In the genomic region with DNA sequence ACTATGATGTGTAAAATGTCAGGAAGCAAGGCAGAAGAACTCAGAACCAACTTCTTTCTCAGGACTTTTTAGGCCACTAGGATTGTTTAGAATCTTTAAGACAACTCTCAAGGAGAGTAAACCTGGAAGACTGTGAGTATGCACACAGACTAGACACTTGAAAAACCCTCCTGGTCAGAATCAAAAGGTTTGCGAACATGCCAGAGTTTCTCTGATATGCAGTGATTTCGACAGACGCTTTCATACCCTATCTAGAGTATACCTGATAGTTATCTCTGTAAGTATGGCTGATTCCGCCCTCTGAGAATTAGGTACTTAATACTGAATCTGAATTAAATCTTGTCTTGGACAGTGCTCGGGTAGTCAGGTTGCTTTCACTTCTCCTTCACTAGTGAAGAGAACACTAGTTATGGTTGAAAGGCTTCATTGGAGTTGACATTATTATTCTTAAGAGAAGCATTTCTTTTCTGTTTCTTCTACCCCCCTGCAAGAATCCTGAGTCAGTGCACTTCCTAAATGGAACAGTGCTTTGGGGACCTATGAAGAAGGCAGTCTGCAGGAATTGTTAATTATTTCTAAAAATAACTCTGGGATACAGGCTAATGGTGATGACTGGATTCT, we compare ENCODE assay signal across 14 cellular contexts.
DNase-seq lines count a peak whose midpoint lies in the region; ATAC-seq and TF ChIP-seq lines count a peak whose summit lies in the region.
"Had no signal": no experiment of that assay in that cellular context is flagged by ENCODE, and none has a peak within 500 bp of the region (broad histone marks: within the 10 kb centered on the region; RNA-seq: fewer than 3 reads in every experiment).

No MANE protein-coding gene starts in this region.

- ATAC-seq in GM18867 (IDR thresholded peaks at IDR 0.05; ENCODE audit: unreplicated experiment) (peak; percentile 50), heart left ventricle (no peak)
- peak; percentile 56 to 67 for ATAC-seq in stimulated activated naive B cell treated with anti-CD40 and anti-IgM and Interleukin-4, amounts not matched to agents 10 μg/mL and 1 μg/mL and 100 μg/mL, for 72 hours (replicated peaks)
- ATAC-seq: activated T-cell treated with anti-CD3 and anti-CD28 coated beads, Interleukin-2, amount 50 U/mL, for 4 hours; K562 had no signal

- H3K9ac ChIP-seq in SK-N-SH: peak overlapping the region; percentile 10; the same call in 1 of the 2 replicates

- H3K79me2 ChIP-seq in SK-N-SH (ENCODE audit: insufficient read depth): no peaks in the 10 kb centered on the region

- TF ChIP-seq EP300 in SK-N-SH (IDR thresholded peaks at IDR 0.05; ENCODE audit: borderline replicate concordance in 1 of 2, low read depth in 1 of 2, low read length in 1 of 2): no peak

- H3K27me3 ChIP-seq in SK-N-SH (ENCODE audit: insufficient read depth): no peaks in the 10 kb centered on the region
- no peaks in the 10 kb centered on the region for H3K27me3 ChIP-seq in heart left ventricle
- H3K27me3 ChIP-seq: adrenal gland, right atrium auricular region had no signal

- no peak overlapping the region for H2AFZ ChIP-seq in SK-N-SH (ENCODE audit: low read depth)

- intact Hi-C loops in heart left ventricle (cut with DNase I): loop anchor here in 1 of 10 donors (10.0 kb wide), 1 partner anchor 71 kb away; no protein-coding TSS in a partner anchor

- H3K4me1 Mint-ChIP-seq in stimulated activated naive B cell treated with anti-CD40 and anti-IgM and Interleukin-4, amounts not matched to agents 10 μg/mL and 1 μg/mL and 100 μg/mL, for 72 hours: peaks cover 11 to 16% of the 10 kb centered on the region in 2 donors
- H3K4me1 Mint-ChIP-seq in endothelial cell (ENCODE audit: unreplicated experiment): peaks cover 12% of the 10 kb centered on the region

- H3K4me1 ChIP-seq in SK-N-SH (ENCODE audit: control insufficient read depth in 1 of 2, insufficient read depth in 2 of 2, low read depth in 1 of 2, low read length in 1 of 2): peaks cover 0 to 5% of the 10 kb centered on the region in 2 experiments; a peak in 1 of 4 replicates
- peaks cover 0 to 12% (median 0%) of the 10 kb centered on the region in 12 donors for H3K4me1 ChIP-seq in heart left ventricle
- H3K4me1 ChIP-seq: adrenal gland, right atrium auricular region had no signal

- H3K9me3 ChIP-seq in SK-N-SH: no peaks in the 10 kb centered on the region
- no peaks in the 10 kb centered on the region for H3K9me3 ChIP-seq in heart left ventricle
- H3K9me3 ChIP-seq: adrenal gland, right atrium auricular region had no signal

- WGBS in SK-N-SH (ENCODE audit: low lambda C conversion rate): 80% methylated on average over 5 of the region's 5 CpGs
- WGBS in heart left ventricle, 4 donors: 82 to 90% (median 88%) methylated on average over 5 of the region's 5 CpGs

- H3K36me3 Mint-ChIP-seq in stimulated activated naive B cell treated with anti-CD40 and anti-IgM and Interleukin-4, amounts not matched to agents 10 μg/mL and 1 μg/mL and 100 μg/mL, for 72 hours: peaks cover 0 to 5% of the 10 kb centered on the region in 2 donors
- peaks cover 6% of the 10 kb centered on the region for H3K36me3 Mint-ChIP-seq in endothelial cell (ENCODE audit: low read depth, unreplicated experiment)

- no peaks in the 10 kb centered on the region for H3K9me3 Mint-ChIP-seq in stimulated activated naive B cell treated with anti-CD40 and anti-IgM and Interleukin-4, amounts not matched to agents 10 μg/mL and 1 μg/mL and 100 μg/mL, for 72 hours
- no peaks in the 10 kb centered on the region for H3K9me3 Mint-ChIP-seq in endothelial cell (ENCODE audit: unreplicated experiment)
- H3K9me3 Mint-ChIP-seq: activated T-cell treated with anti-CD3 and anti-CD28 coated beads, Interleukin-2, amount 50 U/mL, for 4 hours; CD8-positive, alpha-beta memory T cell had no signal

- no peaks in the 10 kb centered on the region for H3K9me2 ChIP-seq in SK-N-SH

- TF ChIP-seq RAD21 in SK-N-SH (IDR thresholded peaks at IDR 0.05; ENCODE audit: low read length): no peak

- H3K4me2 ChIP-seq in SK-N-SH: peak overlapping the region; percentile 54

- H3K27ac ChIP-seq in SK-N-SH (ENCODE audit: low read depth in 2 of 2, low read length in 1 of 2) (peak overlapping the region in 1 of 2 experiments; percentile 84; a peak in 2 of 4 replicates), heart left ventricle (no peak overlapping the region)
- H3K27ac ChIP-seq: adrenal gland, right atrium auricular region had no signal

- H3K27me3 Mint-ChIP-seq in stimulated activated naive B cell treated with anti-CD40 and anti-IgM and Interleukin-4, amounts not matched to agents 10 μg/mL and 1 μg/mL and 100 μg/mL, for 72 hours: no peaks in the 10 kb centered on the region
- H3K27me3 Mint-ChIP-seq in endothelial cell (ENCODE audit: unreplicated experiment): no peaks in the 10 kb centered on the region
- H3K27me3 Mint-ChIP-seq: CD8-positive, alpha-beta memory T cell had no signal

- no peaks in the 10 kb centered on the region for H3K36me3 ChIP-seq in SK-N-SH (replicated peaks in 1 of 2; ENCODE audit: control insufficient read depth in 1 of 2, insufficient read depth in 2 of 2, low read length in 1 of 2)
- H3K36me3 ChIP-seq in heart left ventricle: peaks cover 0 to 17% (median 0%) of the 10 kb centered on the region in 9 donors
- H3K36me3 ChIP-seq: adrenal gland had no signal

- no peak for TF ChIP-seq CTCF in SK-N-SH (IDR thresholded peaks at IDR 0.05)
- no peak for TF ChIP-seq CTCF in heart left ventricle (IDR thresholded peaks at IDR 0.05)
- no peak for TF ChIP-seq CTCF in endothelial cell (IDR thresholded peaks at IDR 0.05; ENCODE audit: unreplicated experiment)

- H3K27ac Mint-ChIP-seq in stimulated activated naive B cell treated with anti-CD40 and anti-IgM and Interleukin-4, amounts not matched to agents 10 μg/mL and 1 μg/mL and 100 μg/mL, for 72 hours: peak overlapping the region; percentile 67
- H3K27ac Mint-ChIP-seq in endothelial cell (ENCODE audit: unreplicated experiment): no peak overlapping the region

- POLR2A ChIA-PET in SK-N-SH (lab: Yijun Ruan, JAX): no interaction called here

- H3F3A ChIP-seq in SK-N-SH (replicated peaks; ENCODE audit: insufficient read depth): peaks cover 6% of the 10 kb centered on the region

- H3K4me3 Mint-ChIP-seq in stimulated activated naive B cell treated with anti-CD40 and anti-IgM and Interleukin-4, amounts not matched to agents 10 μg/mL and 1 μg/mL and 100 μg/mL, for 72 hours: no peak overlapping the region
- H3K4me3 Mint-ChIP-seq in endothelial cell (ENCODE audit: unreplicated experiment): no peak overlapping the region
- H3K4me3 Mint-ChIP-seq: activated T-cell treated with anti-CD3 and anti-CD28 coated beads, Interleukin-2, amount 50 U/mL, for 4 hours; CD8-positive, alpha-beta memory T cell had no signal

- CTCF ChIA-PET in SK-N-SH (lab: Yijun Ruan, JAX): interaction anchor here (2.8 kb wide), 1 partner anchor 11 kb away, joined by 19 read pairs; no protein-coding TSS in a partner anchor

- DNase-seq in SK-N-SH (no peak), glomerular visceral epithelial cell (ENCODE audit: extremely low spot score) (peak; percentile 73), heart left ventricle (no peak), T1000 (lab: John Stamatoyannopoulos, UW) (no peak), endothelial cell (ENCODE audit: low spot score) (no peak)
- no peak for DNase-seq in stimulated activated naive B cell treated with anti-CD40 and anti-IgM and Interleukin-4, amounts not matched to agents 10 μg/mL and 1 μg/mL and 100 μg/mL, for 72 hours
- DNase-seq: activated T-cell treated with anti-CD3 and anti-CD28 coated beads, Interleukin-2, amount 50 U/mL, for 4 hours; adrenal gland; CD8-positive, alpha-beta memory T cell; NCI-H2107; T-helper 1 cell had no signal

- no peaks in the 10 kb centered on the region for H4K20me1 ChIP-seq in SK-N-SH (ENCODE audit: insufficient read depth)

- H3K4me3 ChIP-seq in SK-N-SH (ENCODE audit: low read depth in 2 of 2, low read length in 1 of 2): no peak overlapping the region; a peak in 1 of 4 replicates
- no peak overlapping the region for H3K4me3 ChIP-seq in heart left ventricle
- H3K4me3 ChIP-seq: adrenal gland, K562, right atrium auricular region had no signal

- TF ChIP-seq POLR2A in heart left ventricle (IDR thresholded peaks at IDR 0.05): no peak

TF ChIP-seq in SK-N-SH, 30 proteins besides CTCF, POLR2A, EP300 and RAD21:
- TF ChIP-seq FOXJ3 (CRISPR knock-in tag; IDR thresholded peaks at IDR 0.05): no peak
- peak; percentile 52; the same call in 1 of the 2 replicates for TF ChIP-seq PBX3 (IDR thresholded peaks at IDR 0.05)
- TF ChIP-seq JUND (IDR thresholded peaks at IDR 0.05): peak; percentile 19; the same call in 1 of the 2 replicates
- 0 out of 2 replicates have a peak, but pooled peaks have one; percentile 10 for TF ChIP-seq MEF2A (IDR thresholded peaks at IDR 0.05; ENCODE audit: borderline replicate concordance, low read depth)
TF ChIP-seq in SK-N-SH: peak in this region for 3.

Comparison
In these comparisons a context has a peak if more than half of its experiments do, and no peak if none do; other contexts are left out.
1. ATAC-seq: peak in GM18867 (single experiment) and stimulated activated naive B cell treated with anti-CD40 and anti-IgM and Interleukin-4, amounts not matched to agents 10 μg/mL and 1 μg/mL and 100 μg/mL, for 72 hours (2 of 2); none in heart left ventricle (0 of 4).